Comparison of ENCODE assay signal across 17 cellular contexts in genomic region chr10:55786461-55786860, GRCh38.
DNase-seq lines count a peak whose midpoint lies in the region; ATAC-seq, FAIRE-seq and TF ChIP-seq lines count a peak whose summit lies in the region.
"Had no signal": no experiment of that assay in that cellular context is flagged by ENCODE, and none has a peak within 500 bp of the region (broad histone marks: within the 10 kb centered on the region; RNA-seq: fewer than 3 reads in every experiment).

No MANE protein-coding gene starts in this region.

- peak; percentile 18 for DNase-seq in NCI-H146 (lab: John Stamatoyannopoulos, UW)
- no peak for DNase-seq in NCI-H146 treated with DMSO at 0.1 percent for 48 hours (lab: John Stamatoyannopoulos, UW; ENCODE audit: unreplicated experiment)
- DNase-seq in HepG2 (ENCODE audit: low spot score): no peak
- peak; percentile 19 for DNase-seq in NCI-H748 treated with DMSO at 0.1 percent for 48 hours (lab: John Stamatoyannopoulos, UW)
- DNase-seq in mesothelial cell of epicardium (ENCODE audit: low spot score in 2 of 2, unreplicated experiment in 2 of 2): no peak
- DNase-seq in GM23248: no peak
- DNase-seq: 8988T; Calu3; CD4-positive, CD25-positive, alpha-beta regulatory T cell; DMS79; HCEC 1CT; HFFc6 had no signal

- H3K4me2 ChIP-seq in HepG2 (ENCODE audit: low read depth, low read length) (no peak overlapping the region), GM23248 (ENCODE audit: unreplicated experiment) (no peak overlapping the region)
- H3K4me2 ChIP-seq: BLaER1 treated with 17β-estradiol and CSF1 and Interleukin-3, amounts not matched to agents 10 nM and 100 nM had no signal

- TF ChIP-seq EP300 in HepG2 (IDR thresholded peaks at IDR 0.05; ENCODE audit: low read depth in 2 of 2, low read length in 2 of 2) (no peak), HepG2 (CRISPR knock-in tag; IDR thresholded peaks at IDR 0.05; ENCODE audit: borderline replicate concordance) (no peak)

- no peaks in the 10 kb centered on the region for H3K79me2 ChIP-seq in HepG2 (ENCODE audit: insufficient read depth, low read length)
- no peaks in the 10 kb centered on the region for H3K79me2 ChIP-seq in GM23248 (ENCODE audit: insufficient read depth)

- no peak for TF ChIP-seq CTCF in liver (IDR thresholded peaks at IDR 0.05; ENCODE audit: low read depth, low read length, missing input control)
- no peak for TF ChIP-seq CTCF in HepG2 (CRISPR knock-in tag; IDR thresholded peaks at IDR 0.05)
- no peak for TF ChIP-seq CTCF in mesothelial cell of epicardium (IDR thresholded peaks at IDR 0.05; ENCODE audit: unreplicated experiment)

- intact Hi-C loops in HepG2 (cut with micrococcal nuclease; ENCODE audit: unreplicated experiment): no loop called here

- no TSS peak for BruUV-seq in HepG2 (replicated peaks; lab: Mats Ljungman, UMichigan)

- no peak overlapping the region for H3K4me3 Mint-ChIP-seq in mesothelial cell of epicardium
- H3K4me3 Mint-ChIP-seq: CD4-positive, CD25-positive, alpha-beta regulatory T cell; HFFc6 had no signal

- TF ChIP-seq RAD21 in liver (IDR thresholded peaks at IDR 0.05) (no peak), HepG2 (CRISPR knock-in tag; IDR thresholded peaks at IDR 0.05) (no peak)

- H3K4me1 ChIP-seq in liver (ENCODE audit: control insufficient read depth in 4 of 4, insufficient read depth in 4 of 4, low read length in 3 of 4): peaks cover 0 to 6% (median 3%) of the 10 kb centered on the region in 4 donors
- H3K4me1 ChIP-seq in HepG2 (ENCODE audit: insufficient read depth, low read length): no peaks in the 10 kb centered on the region
- H3K4me1 ChIP-seq in GM23248 (ENCODE audit: insufficient read depth): no peaks in the 10 kb centered on the region
- H3K4me1 ChIP-seq: BLaER1 treated with 17β-estradiol and CSF1 and Interleukin-3, amounts not matched to agents 10 nM and 100 nM had no signal

- H2AFZ ChIP-seq in HepG2 (ENCODE audit: low read length) (no peak overlapping the region), GM23248 (no peak overlapping the region)

- peaks cover 7% of the 10 kb centered on the region for H3K9me3 Mint-ChIP-seq in mesothelial cell of epicardium

- no peaks in the 10 kb centered on the region for H3K36me3 ChIP-seq in liver (ENCODE audit: control insufficient read depth in 4 of 4, insufficient read depth in 3 of 4, low read depth in 1 of 4, low read length in 3 of 4)
- H3K36me3 ChIP-seq in HepG2 (replicated peaks in 1 of 2; ENCODE audit: control insufficient read depth in 1 of 2, insufficient read depth in 2 of 2, low read length in 2 of 2): no peaks in the 10 kb centered on the region
- no peaks in the 10 kb centered on the region for H3K36me3 ChIP-seq in GM23248 (ENCODE audit: low read depth)
- H3K36me3 ChIP-seq: BLaER1 treated with 17β-estradiol and CSF1 and Interleukin-3, amounts not matched to agents 10 nM and 100 nM had no signal

- H3K27me3 Mint-ChIP-seq in mesothelial cell of epicardium (ENCODE audit: low read depth): no peaks in the 10 kb centered on the region
- H3K27me3 Mint-ChIP-seq: CD4-positive, CD25-positive, alpha-beta regulatory T cell had no signal

- H3K27me3 ChIP-seq in liver (ENCODE audit: control insufficient read depth in 4 of 4, insufficient read depth in 4 of 4, low read length in 3 of 4) (no peaks in the 10 kb centered on the region), HepG2 (ENCODE audit: control insufficient read depth in 1 of 2, insufficient read depth in 2 of 2, low read length in 2 of 2) (no peaks in the 10 kb centered on the region), GM23248 (replicated peaks; ENCODE audit: insufficient read depth) (no peaks in the 10 kb centered on the region)
- H3K27me3 ChIP-seq: BLaER1 treated with 17β-estradiol and CSF1 and Interleukin-3, amounts not matched to agents 10 nM and 100 nM had no signal

- H3K27ac Mint-ChIP-seq in mesothelial cell of epicardium: no peak overlapping the region
- H3K27ac Mint-ChIP-seq: CD4-positive, CD25-positive, alpha-beta regulatory T cell; HFFc6 had no signal

- no peak for TF ChIP-seq POLR2A in HepG2 (IDR thresholded peaks at IDR 0.05; ENCODE audit: insufficient read depth in 1 of 2, low read depth in 2 of 2, low read length in 2 of 2)

- ATAC-seq in HepG2: no peak
- ATAC-seq in GM18867 (IDR thresholded peaks at IDR 0.05; ENCODE audit: unreplicated experiment): no peak

- 41% methylated on average over 3 of the region's 3 CpGs for WGBS in liver
- whole genome bisulfite sequencing in HepG2 (ENCODE audit: low lambda C conversion rate): 19% methylated on average over 3 of the region's 3 CpGs
- WGBS in GM23248 (ENCODE audit: low coverage in 1 of 2, low lambda C conversion rate in 2 of 2, missing lambda C conversion rate in 2 of 2), 2 experiments: 40 to 53% methylated on average over 3 of the region's 3 CpGs

- no peaks in the 10 kb centered on the region for H3F3A ChIP-seq in GM23248 (ENCODE audit: insufficient read depth)

- POLR2A ChIA-PET in HepG2 (lab: Yijun Ruan, JAX): no interaction called here

- H3K27ac ChIP-seq in liver (ENCODE audit: low read depth in 1 of 2, low read length in 2 of 2) (no peak overlapping the region), HepG2 (ENCODE audit: extremely low read length, insufficient read depth, low read length) (no peak overlapping the region), GM23248 (no peak overlapping the region)
- H3K27ac ChIP-seq: BLaER1 treated with 17β-estradiol and CSF1 and Interleukin-3, amounts not matched to agents 10 nM and 100 nM had no signal

- no peaks in the 10 kb centered on the region for H3K4me1 Mint-ChIP-seq in mesothelial cell of epicardium
- H3K4me1 Mint-ChIP-seq: CD4-positive, CD25-positive, alpha-beta regulatory T cell had no signal

- no peaks in the 10 kb centered on the region for H3K36me3 Mint-ChIP-seq in mesothelial cell of epicardium
- H3K36me3 Mint-ChIP-seq: CD4-positive, CD25-positive, alpha-beta regulatory T cell had no signal

- H4K20me1 ChIP-seq in HepG2 (ENCODE audit: insufficient read depth, low read length) (no peaks in the 10 kb centered on the region), GM23248 (ENCODE audit: insufficient read depth) (no peaks in the 10 kb centered on the region)
- H4K20me1 ChIP-seq: BLaER1 treated with 17β-estradiol and CSF1 and Interleukin-3, amounts not matched to agents 10 nM and 100 nM had no signal

- FAIRE-seq in HepG2 (lab: Jason Lieb, UNC): no peak
- FAIRE-seq: GM12891, HTR-8/SVneo had no signal

- no peaks in the 10 kb centered on the region for H3K9me2 ChIP-seq in GM23248 (ENCODE audit: insufficient read depth)

- CTCF ChIA-PET in HepG2 (lab: Yijun Ruan, JAX; ENCODE audit: low intra/inter-chr PET ratio, low total read pairs): no interaction called here

- H3K9me3 ChIP-seq in liver (ENCODE audit: control insufficient read depth in 4 of 4, low read length in 3 of 4) (no peaks in the 10 kb centered on the region), HepG2 (ENCODE audit: low read length) (no peaks in the 10 kb centered on the region), GM23248 (ENCODE audit: low read depth) (no peaks in the 10 kb centered on the region)
- H3K9me3 ChIP-seq: BLaER1 treated with 17β-estradiol and CSF1 and Interleukin-3, amounts not matched to agents 10 nM and 100 nM had no signal

- H3K9ac ChIP-seq in liver (ENCODE audit: low read depth in 1 of 2, low read length in 2 of 2) (no peak overlapping the region), HepG2 (ENCODE audit: insufficient read depth, low read depth, low read length) (no peak overlapping the region), GM23248 (no peak overlapping the region)
- H3K9ac ChIP-seq: BLaER1 treated with 17β-estradiol and CSF1 and Interleukin-3, amounts not matched to agents 10 nM and 100 nM had no signal

- in situ Hi-C loops in HepG2 (cut with HindIII; ENCODE audit: extremely low pct_ligation_motif_present, low pct_unique_long_range_greater_than_20kb) (no loop called here), GM23248 (cut with MboI) (no loop called here)

- H3K4me3 ChIP-seq in liver (ENCODE audit: low read depth in 1 of 3, low read length in 3 of 3) (no peak overlapping the region), HepG2 (replicated peaks in 1 of 3; ENCODE audit: insufficient read depth in 1 of 3, low read depth in 2 of 3, low read length in 3 of 3) (no peak overlapping the region), GM23248 (no peak overlapping the region)
- H3K4me3 ChIP-seq: BLaER1 treated with 17β-estradiol and CSF1 and Interleukin-3, amounts not matched to agents 10 nM and 100 nM had no signal

TF ChIP-seq in liver, 16 proteins besides CTCF, POLR2A, EP300 and RAD21 (continues in another document):
- TF ChIP-seq YY1 (IDR thresholded peaks at IDR 0.05) (peak; percentile 26), HNF4A (conservative IDR thresholded peaks at IDR 0.05) (peak in 1 of 2 donors; percentile 23), RXRA (IDR thresholded peaks at IDR 0.05) (peak; percentile 67 to 71)

TF ChIP-seq in HepG2, 621 proteins besides CTCF, POLR2A, EP300 and RAD21:
- TF ChIP-seq MBD4 (IDR thresholded peaks at IDR 0.05; ENCODE audit: borderline replicate concordance, low read length) (no peak), THAP9 (CRISPR knock-in tag; IDR thresholded peaks at IDR 0.05; ENCODE audit: borderline replicate concordance) (no peak), ZNF83 (CRISPR knock-in tag; IDR thresholded peaks at IDR 0.05; ENCODE audit: borderline replicate concordance) (no peak), ZNF17 (CRISPR knock-in tag; IDR thresholded peaks at IDR 0.05) (no peak)

Comparison
In these comparisons a context has a peak if more than half of its experiments do, and no peak if none do; other contexts are left out.
1. DNase-seq: peak in NCI-H146 (single experiment) and NCI-H748 treated with DMSO at 0.1 percent for 48 hours (single experiment); none in NCI-H146 treated with DMSO at 0.1 percent for 48 hours (single experiment), HepG2 (single experiment), mesothelial cell of epicardium (0 of 2) and GM23248 (single experiment).